ENCODE assay signal across 26 cellular contexts in genomic region chr5:12477556-12477955, GRCh38.
"Had no signal": no experiment of that assay in that cellular context is flagged by ENCODE, and none has a peak within 500 bp of the region (broad histone marks: within the 10 kb centered on the region; RNA-seq: fewer than 3 reads in every experiment).

No MANE protein-coding gene starts in this region.

- H3K27me3 ChIP-seq: colonic mucosa, dorsolateral prefrontal cortex, esophagus muscularis mucosa, esophagus squamous epithelium, foreskin keratinocyte, gastrocnemius medialis, gastroesophageal sphincter, heart left ventricle, heart right ventricle had no signal

- H3K9me3 ChIP-seq: colonic mucosa, esophagus squamous epithelium, gastrocnemius medialis, gastroesophageal sphincter had no signal

- H3K4me3 ChIP-seq: colonic mucosa, coronary artery, dorsolateral prefrontal cortex, esophagus muscularis mucosa, esophagus squamous epithelium, gastrocnemius medialis, gastroesophageal sphincter, heart left ventricle, heart right ventricle had no signal

- H3K27ac ChIP-seq: colonic mucosa, coronary artery, dorsolateral prefrontal cortex, epithelial cell of prostate, esophagus muscularis mucosa, esophagus squamous epithelium, foreskin keratinocyte, gastrocnemius medialis, gastroesophageal sphincter, heart left ventricle, heart right ventricle had no signal

- H3K36me3 ChIP-seq: colonic mucosa, esophagus muscularis mucosa, esophagus squamous epithelium, gastrocnemius medialis, gastroesophageal sphincter, heart left ventricle, heart right ventricle had no signal

- FAIRE-seq: endometrium, endothelial cell of umbilical vein had no signal

- H3K4me1 ChIP-seq: colonic mucosa, esophagus muscularis mucosa, esophagus squamous epithelium, foreskin keratinocyte, gastrocnemius medialis, gastroesophageal sphincter, heart left ventricle, heart right ventricle had no signal

- ATAC-seq: effector memory CD8-positive, alpha-beta T cell; esophagus mucosa; foreskin keratinocyte; gastrocnemius medialis; gastroesophageal sphincter; heart left ventricle; heart right ventricle had no signal

- DNase-seq: colonic mucosa; cortex of kidney; dermis blood vessel endothelial cell; dorsolateral prefrontal cortex; effector CD4-positive, alpha-beta T cell; effector CD8-positive, alpha-beta T cell; effector memory CD4-positive, alpha-beta T cell; effector memory CD8-positive, alpha-beta T cell; endodermal cell; erythroblast; esophagus squamous epithelium; foreskin fibroblast; foreskin keratinocyte; foreskin melanocyte; gastrocnemius medialis; glutamatergic neuron; head of caudate nucleus; heart left ventricle; heart right ventricle had no signal
